1 cellular context compared by ENCODE assay signal in the genomic region with DNA sequence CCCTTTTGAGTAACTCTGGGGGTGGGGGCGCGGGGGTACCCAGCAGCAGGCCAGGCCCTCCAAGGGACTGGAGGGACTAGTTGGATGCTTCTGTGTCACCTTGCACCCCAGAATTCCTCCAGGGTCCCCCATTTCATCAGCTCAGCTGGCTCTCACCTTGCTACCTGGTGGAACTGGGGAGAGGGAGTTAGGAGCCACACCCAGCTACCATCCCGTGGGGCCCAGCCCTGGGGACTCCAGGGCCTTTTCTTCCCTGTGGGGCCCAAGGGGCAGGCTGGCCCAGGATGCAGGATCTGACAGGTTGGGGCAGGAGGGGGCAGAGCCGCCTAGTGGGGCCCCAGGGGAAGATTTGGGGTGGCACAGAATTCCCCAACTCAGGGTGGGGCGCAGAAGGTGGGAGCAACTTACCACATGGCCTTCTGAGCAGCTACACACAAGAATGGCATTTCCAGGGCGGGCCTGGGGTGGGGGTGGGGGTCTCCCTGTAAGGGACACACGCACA.
TF ChIP-seq lines count a peak whose summit lies in the region.

No MANE protein-coding gene starts in this region.

TF ChIP-seq in endothelial cell of umbilical vein, 7 proteins besides CTCF, POLR2A, EP300 and RAD21:
- no peak for TF ChIP-seq GATA2 (IDR thresholded peaks at IDR 0.05; ENCODE audit: insufficient read depth, insufficient read length, low read depth, low read length)
- TF ChIP-seq EZH2 (IDR thresholded peaks at IDR 0.05; ENCODE audit: borderline replicate concordance, low read depth, low read length, severe bottlenecking) = no peak
